In the genomic region with DNA sequence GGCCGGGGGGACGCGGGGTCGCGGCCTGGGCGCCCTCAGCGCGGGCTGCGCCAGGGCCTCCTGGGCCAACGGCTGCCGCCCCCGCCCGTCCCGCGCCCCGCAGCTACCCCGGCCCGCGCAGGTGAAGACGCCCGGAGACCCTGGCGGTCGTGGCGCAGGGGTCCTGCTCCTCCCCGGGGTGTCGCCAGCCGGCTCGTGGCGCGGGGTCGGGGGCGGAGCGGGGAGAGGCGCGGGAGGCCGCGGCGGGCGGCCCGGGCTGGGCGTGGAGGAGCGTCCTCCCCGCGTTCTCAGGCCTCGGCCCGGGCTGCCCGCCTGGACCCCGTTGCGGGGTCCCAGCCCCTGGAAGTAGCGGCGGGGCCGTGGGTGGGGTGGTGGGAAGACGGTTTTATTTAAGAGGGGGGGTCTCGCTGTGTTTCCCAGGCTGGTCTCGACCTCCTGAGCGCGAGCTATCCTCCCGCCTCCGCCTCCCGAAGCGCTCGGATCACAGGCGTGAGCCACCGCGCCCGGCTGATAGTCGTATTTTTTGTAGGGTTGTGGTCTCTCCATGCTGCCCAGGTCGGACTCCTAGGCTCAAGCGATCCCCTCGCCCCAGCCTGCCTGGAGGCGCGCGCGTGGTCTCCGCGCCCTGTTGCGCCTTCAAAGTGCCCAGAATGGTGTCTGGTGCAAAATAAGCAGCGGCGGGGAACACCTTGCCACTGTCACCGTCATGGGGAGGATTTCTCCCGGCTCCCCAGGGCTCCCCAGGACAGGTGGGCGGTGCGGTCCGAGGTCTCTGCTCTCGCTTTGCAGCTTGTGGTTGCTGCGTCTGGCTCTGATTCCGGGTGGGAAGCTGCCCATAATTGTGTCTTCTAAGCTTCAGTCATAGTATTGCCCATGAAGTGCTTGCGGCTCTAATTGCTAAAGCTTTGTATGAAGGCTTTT, we compare ENCODE assay signal across 8 cellular contexts. TPM values are rescaled to one million over a fixed set of nuclear protein-coding genes. Genes with fewer than 3 reads are reported as not detected.
DNase-seq lines count a peak whose midpoint lies in the region; ATAC-seq and TF ChIP-seq lines count a peak whose summit lies in the region.

No MANE protein-coding gene starts in this region.

- H3K4me2 ChIP-seq in OCI-LY1 (ENCODE audit: low read length) = peak overlapping the region; percentile 64

- H3K79me2 ChIP-seq in OCI-LY1 (ENCODE audit: insufficient read depth, low read length) = peaks cover 45% of the 10 kb centered on the region

- peak overlapping the region; percentile 91 for H3K4me3 Mint-ChIP-seq in activated naive CD8-positive, alpha-beta T cell treated with anti-CD3 and anti-CD28 coated beads for 36 hours

- peaks cover 16% of the 10 kb centered on the region for H3K27me3 Mint-ChIP-seq in activated naive CD8-positive, alpha-beta T cell treated with anti-CD3 and anti-CD28 coated beads for 36 hours

- DNase-seq in NCI-H1417 (lab: John Stamatoyannopoulos, UW) (peak; percentile 32 to 80 (median 79)), NCI-H1417 treated with DMSO at 0.1 percent for 48 hours (lab: John Stamatoyannopoulos, UW) (no peak), H4 (ENCODE audit: low spot score) (no peak)
- peak; percentile 73 for DNase-seq in activated naive CD8-positive, alpha-beta T cell treated with anti-CD3 and anti-CD28 coated beads for 36 hours
- DNase-seq in stimulated activated CD4-positive, alpha-beta T cell treated with anti-CD3 and anti-CD28 coated beads, Interleukin-12 subunit alpha, Interleukin-12 subunit beta, amount 100 ng/mL, for 48 hours (ENCODE audit: low read depth in 2 of 3, low spot score in 1 of 3) = peak in 2 of 3 donors; percentile 42 to 59

- no peak for TF ChIP-seq CTCF in OCI-LY1 (IDR thresholded peaks at IDR 0.05; ENCODE audit: low read length)

- no peak overlapping the region for H2AFZ ChIP-seq in OCI-LY1 (ENCODE audit: low read length)

- peak overlapping the region; percentile 62 for H3K9ac ChIP-seq in OCI-LY1 (ENCODE audit: low read length)

- peaks cover 32% of the 10 kb centered on the region for H3K36me3 Mint-ChIP-seq in activated naive CD8-positive, alpha-beta T cell treated with anti-CD3 and anti-CD28 coated beads for 36 hours

- no peak overlapping the region for H3K27ac ChIP-seq in OCI-LY1 (ENCODE audit: low read depth, low read length, poor library complexity, severe bottlenecking)

- H3K36me3 ChIP-seq in OCI-LY1 (ENCODE audit: insufficient read depth, low read length) = 0 out of 2 replicates have a peak, but pooled peaks cover 3% of the 10 kb centered on the region

- H3K4me1 Mint-ChIP-seq in activated naive CD8-positive, alpha-beta T cell treated with anti-CD3 and anti-CD28 coated beads for 36 hours = peaks cover 56% of the 10 kb centered on the region

- H3K4me1 ChIP-seq in OCI-LY1 (ENCODE audit: insufficient read depth, low read length, severe bottlenecking) = peaks cover 41% of the 10 kb centered on the region

- H3F3A ChIP-seq in OCI-LY1 (ENCODE audit: insufficient read depth, low read length) = no peaks in the 10 kb centered on the region

- H3K9me3 Mint-ChIP-seq in activated naive CD8-positive, alpha-beta T cell treated with anti-CD3 and anti-CD28 coated beads for 36 hours = no peaks in the 10 kb centered on the region

- peak overlapping the region; percentile 83 for H3K27ac Mint-ChIP-seq in activated naive CD8-positive, alpha-beta T cell treated with anti-CD3 and anti-CD28 coated beads for 36 hours

- no peaks in the 10 kb centered on the region for H3K9me3 ChIP-seq in OCI-LY1 (ENCODE audit: low read length)

- no peaks in the 10 kb centered on the region for H3K27me3 ChIP-seq in OCI-LY1 (ENCODE audit: insufficient read depth, low read length)

- H3K9me2 ChIP-seq in OCI-LY1 (ENCODE audit: low read depth, low read length) = no peaks in the 10 kb centered on the region

- ATAC-seq in HG02970 (IDR thresholded peaks at IDR 0.05; ENCODE audit: low FRiP score, unreplicated experiment) = peak; percentile 6

- H3K4me3 ChIP-seq in OCI-LY1 (ENCODE audit: low read depth, low read length, poor library complexity, severe bottlenecking) = peak overlapping the region; percentile 66
- peak overlapping the region; percentile 81 for H3K4me3 ChIP-seq in iPS-11a (ENCODE audit: low read depth, low read length)

- H4K20me1 ChIP-seq in OCI-LY1 (ENCODE audit: insufficient read depth, low read length) = no peaks in the 10 kb centered on the region

RNA-seq across cellular contexts. Expression of a gene that starts 15.3 kb away (rescaled TPM):
- total RNA-seq in activated naive CD8-positive, alpha-beta T cell treated with anti-CD3 and anti-CD28 coated beads for 36 hours = 10 to 100 TPM; 50.1 to 53.4 TPM
- total RNA-seq in H4 (2014; rRNA removed; shearing (Covaris generic)) = 157 and 180 TPM in 2 replicates

RNA-seq across cellular contexts. Expression of a gene that starts 59.3 kb away (rescaled TPM):
- 10 to 100 TPM; 35.2 to 39.6 TPM for total RNA-seq in activated naive CD8-positive, alpha-beta T cell treated with anti-CD3 and anti-CD28 coated beads for 36 hours
- 42.0 and 50.6 TPM in 2 replicates for total RNA-seq in H4 (2014; rRNA removed; shearing (Covaris generic))

Comparison
In these comparisons a context has a peak if more than half of its experiments do, and no peak if none do; other contexts are left out.
1. DNase-seq: peak in NCI-H1417 (3 of 3), activated naive CD8-positive, alpha-beta T cell treated with anti-CD3 and anti-CD28 coated beads for 36 hours (single experiment) and stimulated activated CD4-positive, alpha-beta T cell treated with anti-CD3 and anti-CD28 coated beads, Interleukin-12 subunit alpha, Interleukin-12 subunit beta, amount 100 ng/mL, for 48 hours (2 of 3); none in NCI-H1417 treated with DMSO at 0.1 percent for 48 hours (single experiment) and H4 (single experiment).